In the genomic region with DNA sequence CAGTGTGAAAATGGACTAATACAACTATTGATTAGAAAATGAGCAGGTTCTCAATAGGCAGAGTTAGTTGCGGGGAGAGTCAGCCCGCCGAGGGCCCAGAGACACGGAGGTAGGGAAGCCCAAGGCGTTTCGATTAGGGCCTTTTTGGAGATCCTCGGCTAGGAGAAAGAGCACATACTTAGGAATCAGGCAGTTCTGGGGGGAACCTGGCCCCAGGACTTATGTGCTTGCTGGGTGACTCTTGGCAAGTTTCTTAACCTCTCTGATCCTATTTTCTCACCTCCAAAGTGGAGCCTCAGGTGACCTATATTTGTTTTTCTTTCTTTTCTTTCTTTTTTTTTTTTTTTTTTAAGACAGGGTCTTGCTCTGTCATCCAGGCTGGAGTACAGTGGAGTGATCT, we compare ENCODE assay signal across 6 cellular contexts.
"Had no signal": no experiment of that assay in that cellular context is flagged by ENCODE, and none has a peak within 500 bp of the region (broad histone marks: within the 10 kb centered on the region; RNA-seq: fewer than 3 reads in every experiment).

No MANE protein-coding gene starts in this region.

- H3K4me2 ChIP-seq: KMS-11 had no signal

- H3K9me3 Mint-ChIP-seq: IgD-negative memory B cell had no signal

- H3K27ac Mint-ChIP-seq: IgD-negative memory B cell had no signal

- H3K27me3 Mint-ChIP-seq: IgD-negative memory B cell had no signal

- H3K36me3 Mint-ChIP-seq: IgD-negative memory B cell had no signal

- DNase-seq: IMR-90, KG1 had no signal

- H3K9ac ChIP-seq: KMS-11 had no signal

- H3K27ac ChIP-seq: HL-60, KMS-11 had no signal

- FAIRE-seq: HTR-8/SVneo had no signal

- H3K4me1 Mint-ChIP-seq: IgD-negative memory B cell had no signal

- H3K4me3 Mint-ChIP-seq: IgD-negative memory B cell had no signal
